13 cellular contexts compared by ENCODE assay signal in the genomic region with DNA sequence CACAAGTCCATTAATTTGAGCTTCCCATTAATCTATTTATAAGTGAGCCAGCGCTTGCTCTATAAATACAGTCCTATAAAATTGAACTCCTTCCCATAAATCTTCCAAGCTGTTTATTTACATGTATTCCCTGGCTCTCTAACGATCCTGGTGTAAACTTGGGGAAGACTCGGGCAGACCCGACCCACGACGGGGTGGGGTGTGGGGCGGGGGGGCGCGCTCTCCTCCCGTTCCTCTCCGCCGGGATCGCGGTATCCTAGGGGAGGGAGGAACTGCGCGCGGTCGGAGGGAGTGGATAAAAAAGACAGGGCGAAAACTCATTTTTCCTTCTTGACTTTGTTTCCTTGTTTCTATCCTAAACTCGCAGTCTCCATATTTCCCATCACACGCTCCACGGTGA. TPM values are rescaled to one million over a fixed set of nuclear protein-coding genes. Genes with fewer than 3 reads are reported as not detected.
DNase-seq lines count a peak whose midpoint lies in the region; ATAC-seq and TF ChIP-seq lines count a peak whose summit lies in the region.
"Had no signal": no experiment of that assay in that cellular context is flagged by ENCODE, and none has a peak within 500 bp of the region (broad histone marks: within the 10 kb centered on the region; RNA-seq: fewer than 3 reads in every experiment).

No MANE protein-coding gene starts in this region.

- peak overlapping the region; percentile 69 for H3K4me2 ChIP-seq in skeletal muscle satellite cell (ENCODE audit: low read length)
- H3K4me2 ChIP-seq in Karpas-422 (ENCODE audit: low read depth, low read length, poor library complexity, severe bottlenecking), result no peak overlapping the region

- CTCF ChIA-PET in WTC11 (lab: Charles Lee), result interaction anchor here (1.7 kb wide), 1 partner anchor 10 kb away, joined by 4 read pairs; no protein-coding TSS in a partner anchor

- H3K4me1 ChIP-seq in HUES64 (ENCODE audit: insufficient read depth, low read length), result peaks cover 36% of the 10 kb centered on the region
- peaks cover 18% of the 10 kb centered on the region for H3K4me1 ChIP-seq in iPS-20b (ENCODE audit: insufficient read depth, low read length)
- H3K4me1 ChIP-seq in skeletal muscle satellite cell (ENCODE audit: control insufficient read depth, insufficient read depth, low read length), result peaks cover 6% of the 10 kb centered on the region
- no peaks in the 10 kb centered on the region for H3K4me1 ChIP-seq in Karpas-422 (ENCODE audit: low read length)

- no peak overlapping the region for H2AFZ ChIP-seq in Karpas-422 (ENCODE audit: low read length)

- POLR2A ChIA-PET in WTC11 (lab: Charles Lee), result interaction anchor here (1.0 kb wide), 1 partner anchor 31 kb away, joined by 3 read pairs; no protein-coding TSS in a partner anchor

- no peaks in the 10 kb centered on the region for H3K79me2 ChIP-seq in Karpas-422 (ENCODE audit: low read length)

- no peak overlapping the region for H3K27ac ChIP-seq in HUES64 (ENCODE audit: low read depth, low read length)
- H3K27ac ChIP-seq in iPS-20b (ENCODE audit: low read length), result no peak overlapping the region
- H3K27ac ChIP-seq in Karpas-422 (ENCODE audit: low read length), result no peak overlapping the region

- DNase-seq in WTC11 (ENCODE audit: low spot score), result peak; percentile 25
- no peak for DNase-seq in NCI-H2171 treated with DMSO at 0.1 percent for 48 hours (lab: John Stamatoyannopoulos, UW)
- DNase-seq in Karpas-422, result no peak
- DNase-seq: activated B cell treated with CpG ODN at 0.5 μM for 24 hours; MV-4-11; SIG-M5; stimulated activated CD4-positive, alpha-beta T cell treated with anti-CD3 and anti-CD28 coated beads, Interleukin-2, amount 100 ng/mL, for 24 hours had no signal

- ATAC-seq in WTC11, result no peak
- no peak for ATAC-seq in GM21737 (IDR thresholded peaks at IDR 0.05; ENCODE audit: unreplicated experiment)

- H3K4me3 ChIP-seq in HUES64 (ENCODE audit: low read length) (peak overlapping the region; percentile 42), iPS-20b (ENCODE audit: low read length) (peak overlapping the region; percentile 63), skeletal muscle satellite cell (ENCODE audit: low read length) (peak overlapping the region; percentile 61), Karpas-422 (ENCODE audit: low read length) (no peak overlapping the region)

- peaks cover 100% of the 10 kb centered on the region for H3K27me3 Mint-ChIP-seq in WTC11 (ENCODE audit: low read depth)

- H3K27ac Mint-ChIP-seq in WTC11, result no peak overlapping the region
- H3K27ac Mint-ChIP-seq: activated B cell treated with CpG ODN at 0.5 μM for 24 hours; stimulated activated naive CD8-positive, alpha-beta T cell treated with anti-CD3 and anti-CD28 coated beads, Interleukin-15, Interleukin-2, amounts not matched to agents 100 ng/mL and 50 ng/mL, for 24 hours had no signal

- no peaks in the 10 kb centered on the region for H4K20me1 ChIP-seq in Karpas-422 (ENCODE audit: insufficient read depth, low read depth, low read length)

- H3K9me3 ChIP-seq in HUES64 (ENCODE audit: insufficient read depth, low read depth, low read length) (no peaks in the 10 kb centered on the region), iPS-20b (ENCODE audit: insufficient read depth, low read depth, low read length) (no peaks in the 10 kb centered on the region; the same call in 1 of the 2 replicates), skeletal muscle satellite cell (replicated peaks; ENCODE audit: low read length) (no peaks in the 10 kb centered on the region), Karpas-422 (ENCODE audit: low read length) (peaks cover 7% of the 10 kb centered on the region; the same call in 1 of the 2 replicates)

- no peaks in the 10 kb centered on the region for H3K9me2 ChIP-seq in Karpas-422 (replicated peaks; ENCODE audit: insufficient read depth, low read length)

- no peaks in the 10 kb centered on the region for H3K36me3 Mint-ChIP-seq in WTC11

- WGBS in HUES64, result under 1% methylated on average over 16 of the region's 22 CpGs

- peak overlapping the region; percentile 73 for H3K4me3 Mint-ChIP-seq in WTC11
- H3K4me3 Mint-ChIP-seq: activated B cell treated with CpG ODN at 0.5 μM for 24 hours; stimulated activated naive CD8-positive, alpha-beta T cell treated with anti-CD3 and anti-CD28 coated beads, Interleukin-15, Interleukin-2, amounts not matched to agents 100 ng/mL and 50 ng/mL, for 24 hours had no signal

- TF ChIP-seq CTCF in WTC11 (IDR thresholded peaks at IDR 0.05), result no peak

- H3K36me3 ChIP-seq in HUES64 (ENCODE audit: insufficient read depth, low read length), result no peaks in the 10 kb centered on the region
- H3K36me3 ChIP-seq in iPS-20b (ENCODE audit: insufficient read depth, low read depth, low read length), result no peaks in the 10 kb centered on the region
- no peaks in the 10 kb centered on the region for H3K36me3 ChIP-seq in skeletal muscle satellite cell (ENCODE audit: insufficient read depth, low read length)
- H3K36me3 ChIP-seq in Karpas-422 (ENCODE audit: insufficient read depth, low read length), result no peaks in the 10 kb centered on the region

- H3K9ac ChIP-seq in HUES64 (ENCODE audit: low read depth, low read length) (no peak overlapping the region), iPS-20b (ENCODE audit: low read depth, low read length) (no peak overlapping the region), skeletal muscle satellite cell (ENCODE audit: low read depth, low read length) (peak overlapping the region; percentile 55), Karpas-422 (ENCODE audit: low read length) (no peak overlapping the region)

- peaks cover 66% of the 10 kb centered on the region for H3K4me1 Mint-ChIP-seq in WTC11
- H3K4me1 Mint-ChIP-seq: activated B cell treated with CpG ODN at 0.5 μM for 24 hours had no signal

- H3K9me3 Mint-ChIP-seq in WTC11, result no peaks in the 10 kb centered on the region

- peaks cover 100% of the 10 kb centered on the region for H3K27me3 ChIP-seq in HUES64 (ENCODE audit: insufficient read depth, low read length)
- peaks cover 100% of the 10 kb centered on the region for H3K27me3 ChIP-seq in iPS-20b (ENCODE audit: insufficient read depth, low read length)
- H3K27me3 ChIP-seq in skeletal muscle satellite cell (ENCODE audit: control insufficient read depth, insufficient read depth, low read length), result peaks cover 35% of the 10 kb centered on the region
- H3K27me3 ChIP-seq in Karpas-422 (ENCODE audit: low read length), result no peaks in the 10 kb centered on the region

TF ChIP-seq in WTC11, 78 proteins besides CTCF, POLR2A, EP300 and RAD21:
- TF ChIP-seq ZNF263 (CRISPR knock-in tag; IDR thresholded peaks at IDR 0.05; ENCODE audit: low read depth) (no peak), NR1H2 (CRISPR knock-in tag; IDR thresholded peaks at IDR 0.05) (no peak), CREB1 (CRISPR knock-in tag; IDR thresholded peaks at IDR 0.05) (no peak)
- TF ChIP-seq, protein P1, sequence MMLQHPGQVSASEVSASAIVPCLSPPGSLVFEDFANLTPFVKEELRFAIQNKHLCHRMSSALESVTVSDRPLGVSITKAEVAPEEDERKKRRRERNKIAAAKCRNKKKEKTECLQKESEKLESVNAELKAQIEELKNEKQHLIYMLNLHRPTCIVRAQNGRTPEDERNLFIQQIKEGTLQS (CRISPR knock-in tag; conservative IDR thresholded peaks at IDR 0.05), result no peak
- TF ChIP-seq, protein P2, sequence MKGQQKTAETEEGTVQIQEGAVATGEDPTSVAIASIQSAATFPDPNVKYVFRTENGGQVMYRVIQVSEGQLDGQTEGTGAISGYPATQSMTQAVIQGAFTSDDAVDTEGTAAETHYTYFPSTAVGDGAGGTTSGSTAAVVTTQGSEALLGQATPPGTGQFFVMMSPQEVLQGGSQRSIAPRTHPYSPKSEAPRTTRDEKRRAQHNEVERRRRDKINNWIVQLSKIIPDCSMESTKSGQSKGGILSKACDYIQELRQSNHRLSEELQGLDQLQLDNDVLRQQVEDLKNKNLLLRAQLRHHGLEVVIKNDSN (CRISPR knock-in tag; IDR thresholded peaks at IDR 0.05), result no peak

RNA-seq across cellular contexts. Expression of a gene that starts 31.1 kb away (rescaled TPM):
- 2.2 TPM for polyA plus RNA-seq in HUES64 (2013, experiment 1 of 2)
- polyA plus RNA-seq in HUES64 (2013, experiment 2 of 2), result 5.4 TPM
- not detected in 3 replicates for total RNA-seq in WTC11 (2021)
- total RNA-seq in skeletal muscle satellite cell (2012; rRNA removed), result under 0.01 TPM in 1 of 2 replicates, not detected in the other
- not detected in 2 replicates for total RNA-seq in Karpas-422 (2014; rRNA removed; shearing (Covaris generic); ENCODE audit: low replicate concordance)
- total RNA-seq: activated B cell treated with CpG ODN at 0.5 μM for 24 hours, fibroblast of lung had no signal
- polyA plus RNA-seq: fibroblast of lung had no signal
